Comparison of ENCODE assay signal across 16 cellular contexts in the genomic region with DNA sequence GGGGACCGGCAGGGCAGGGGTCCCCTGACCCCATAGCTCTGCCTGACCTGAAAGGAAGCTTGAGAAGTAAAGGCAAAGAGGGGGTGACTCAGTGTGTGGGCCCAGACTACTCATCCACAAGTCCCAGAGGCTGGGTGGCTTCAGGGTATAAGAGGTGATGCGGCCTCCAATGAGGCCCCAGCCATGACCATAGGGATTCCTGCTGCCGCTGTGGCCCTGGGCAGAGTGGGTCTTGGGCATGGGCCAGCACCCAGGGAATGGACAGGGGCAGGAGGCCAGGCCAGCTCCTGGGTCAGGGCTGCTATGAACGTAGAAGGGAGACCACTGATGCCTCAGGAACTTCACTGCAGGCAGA.
DNase-seq lines count a peak whose midpoint lies in the region; ATAC-seq and TF ChIP-seq lines count a peak whose summit lies in the region.
"Had no signal": no experiment of that assay in that cellular context is flagged by ENCODE, and none has a peak within 500 bp of the region (broad histone marks: within the 10 kb centered on the region; RNA-seq: fewer than 3 reads in every experiment).

No MANE protein-coding gene starts in this region.

- H3K4me2 ChIP-seq in neuronal stem cell (ENCODE audit: insufficient read depth, low read length, poor library complexity, severe bottlenecking) = no peak overlapping the region

- H3K27ac Mint-ChIP-seq in natural killer cell treated with Interleukin-12 subunit alpha and Interleukin-12 subunit beta and Interleukin-15 and Interleukin-18, amount 100 ng/mL, for 72 hours = no peak overlapping the region
- H3K27ac Mint-ChIP-seq in natural killer cell (no peak overlapping the region), mesothelial cell of epicardium (no peak overlapping the region)
- H3K27ac Mint-ChIP-seq: CD8-positive, alpha-beta T cell had no signal

- no CpG with 5 or more reads among the region's 4 CpGs for WGBS in neuronal stem cell (ENCODE audit: extremely low coverage in 2 of 2, insufficient read length in 2 of 2, insufficient replicate concordance in 1 of 2), 2 donors

- H2BK15ac ChIP-seq in neuronal stem cell (ENCODE audit: low read length) = no peak overlapping the region

- H4K91ac ChIP-seq in neuronal stem cell (ENCODE audit: low read depth, low read length, poor library complexity) = no peak overlapping the region

- POLR2A ChIA-PET in RWPE1 (lab: Yijun Ruan, JAX; ENCODE audit: low non-redundant PET) = no interaction called here

- H3K4ac ChIP-seq in neuronal stem cell (ENCODE audit: low read length) = no peak overlapping the region

- no peaks in the 10 kb centered on the region for H3K27me3 ChIP-seq in neuronal stem cell (ENCODE audit: control insufficient read depth in 3 of 3, insufficient read depth in 3 of 3, low read depth in 1 of 3, low read length in 3 of 3)
- H3K27me3 ChIP-seq: BE2C had no signal

- H3K9me3 Mint-ChIP-seq in natural killer cell treated with Interleukin-12 subunit alpha and Interleukin-12 subunit beta and Interleukin-15 and Interleukin-18, amount 100 ng/mL, for 72 hours = no peaks in the 10 kb centered on the region
- no peaks in the 10 kb centered on the region for H3K9me3 Mint-ChIP-seq in natural killer cell
- H3K9me3 Mint-ChIP-seq in mesothelial cell of epicardium = peaks cover 21% of the 10 kb centered on the region
- H3K9me3 Mint-ChIP-seq: CD8-positive, alpha-beta T cell had no signal

- H3K9me3 ChIP-seq in neuronal stem cell (replicated peaks in 1 of 2; ENCODE audit: control insufficient read depth in 2 of 2, insufficient read depth in 1 of 2, low read depth in 1 of 2, low read length in 2 of 2) = no peaks in the 10 kb centered on the region
- H3K9me3 ChIP-seq: BE2C had no signal

- CTCF ChIA-PET in RWPE1 (lab: Yijun Ruan, JAX) = interaction anchor here (1.5 kb wide), 1 partner anchor 12 kb away, joined by 3 read pairs; no protein-coding TSS in a partner anchor

- no peaks in the 10 kb centered on the region for H3K4me1 ChIP-seq in neuronal stem cell (ENCODE audit: control insufficient read depth in 2 of 2, insufficient read depth in 1 of 2, low read depth in 1 of 2, low read length in 2 of 2)
- H3K4me1 ChIP-seq: BE2C had no signal

- H4K8ac ChIP-seq in neuronal stem cell (ENCODE audit: low read depth, low read length) = no peak overlapping the region

- peak overlapping the region; percentile 46 for H3K18ac ChIP-seq in neuronal stem cell (ENCODE audit: low read length)

- no peak overlapping the region for H3K4me3 ChIP-seq in neuronal stem cell (ENCODE audit: low read length in 2 of 2)

- no peak for DNase-seq in natural killer cell treated with Interleukin-12 subunit alpha and Interleukin-12 subunit beta and Interleukin-15 and Interleukin-18, amount 100 ng/mL, for 72 hours (ENCODE audit: low spot score)
- DNase-seq in natural killer cell (no peak), RWPE1 (ENCODE audit: low spot score) (peak; percentile 53), neuronal stem cell (ENCODE audit: low spot score) (no peak), amygdala (lab: John Stamatoyannopoulos, UW) (no peak), mesothelial cell of epicardium (ENCODE audit: low spot score in 2 of 2, unreplicated experiment in 2 of 2) (no peak)
- no peak for DNase-seq in activated CD4-positive, CD25-positive, alpha-beta regulatory T cell treated with anti-CD3 and anti-CD28 coated beads, Interleukin-2, amount 50 U/mL, for 72 hours
- DNase-seq: 8988T; CD8-positive, alpha-beta T cell; Karpas-422; NCI-H1105; NCI-H1694 treated with DMSO at 0.1 percent for 48 hours; NCI-H526; OCI-M1 had no signal

- no peaks in the 10 kb centered on the region for H3K36me3 Mint-ChIP-seq in natural killer cell treated with Interleukin-12 subunit alpha and Interleukin-12 subunit beta and Interleukin-15 and Interleukin-18, amount 100 ng/mL, for 72 hours
- H3K36me3 Mint-ChIP-seq in natural killer cell = no peaks in the 10 kb centered on the region
- no peaks in the 10 kb centered on the region for H3K36me3 Mint-ChIP-seq in mesothelial cell of epicardium
- H3K36me3 Mint-ChIP-seq: CD8-positive, alpha-beta T cell had no signal

- TF ChIP-seq CTCF in natural killer cell (IDR thresholded peaks at IDR 0.05) (no peak), RWPE1 (conservative IDR thresholded peaks at IDR 0.05; ENCODE audit: low read depth) (no peak), mesothelial cell of epicardium (IDR thresholded peaks at IDR 0.05; ENCODE audit: unreplicated experiment) (no peak)

- H3K36me3 ChIP-seq in neuronal stem cell (replicated peaks in 1 of 2; ENCODE audit: control insufficient read depth in 2 of 2, insufficient read depth in 2 of 2, low read length in 2 of 2) = no peaks in the 10 kb centered on the region
- H3K36me3 ChIP-seq: BE2C had no signal

- no peak overlapping the region for H2AFZ ChIP-seq in neuronal stem cell (ENCODE audit: low read length)

- H2BK120ac ChIP-seq in neuronal stem cell (ENCODE audit: low read depth, low read length) = no peak overlapping the region

- no peak overlapping the region for H3K27ac ChIP-seq in RWPE1
- H3K27ac ChIP-seq in neuronal stem cell (replicated peaks; ENCODE audit: low read length) = no peak overlapping the region

- H3K27me3 Mint-ChIP-seq in natural killer cell treated with Interleukin-12 subunit alpha and Interleukin-12 subunit beta and Interleukin-15 and Interleukin-18, amount 100 ng/mL, for 72 hours = no peaks in the 10 kb centered on the region
- no peaks in the 10 kb centered on the region for H3K27me3 Mint-ChIP-seq in natural killer cell (ENCODE audit: low read depth in 2 of 2)
- H3K27me3 Mint-ChIP-seq in mesothelial cell of epicardium (ENCODE audit: low read depth) = peaks cover 10% of the 10 kb centered on the region

- no peak overlapping the region for H3K14ac ChIP-seq in neuronal stem cell (ENCODE audit: low read length)

- H3K23ac ChIP-seq in neuronal stem cell (ENCODE audit: low read depth, low read length, poor library complexity) = no peak overlapping the region

- H2BK5ac ChIP-seq in neuronal stem cell (ENCODE audit: low read length) = peak overlapping the region; percentile 30

- H3K4me1 Mint-ChIP-seq in natural killer cell treated with Interleukin-12 subunit alpha and Interleukin-12 subunit beta and Interleukin-15 and Interleukin-18, amount 100 ng/mL, for 72 hours (ENCODE audit: low read depth in 2 of 2) = no peaks in the 10 kb centered on the region
- H3K4me1 Mint-ChIP-seq in natural killer cell (no peaks in the 10 kb centered on the region), mesothelial cell of epicardium (no peaks in the 10 kb centered on the region)

- ATAC-seq in natural killer cell treated with Interleukin-12 subunit alpha and Interleukin-12 subunit beta and Interleukin-15 and Interleukin-18, amount 100 ng/mL, for 72 hours = peak; percentile 4 to 61
- no peak for ATAC-seq in natural killer cell
- no peak for ATAC-seq in HG03025 (IDR thresholded peaks at IDR 0.05; ENCODE audit: low FRiP score, unreplicated experiment)
- ATAC-seq: CD8-positive, alpha-beta T cell had no signal

- H3K9ac ChIP-seq in neuronal stem cell (ENCODE audit: low read depth, low read length, poor library complexity) = no peak overlapping the region

- peak overlapping the region; percentile 69 for H2BK12ac ChIP-seq in neuronal stem cell (ENCODE audit: low read length)

- H3K79me1 ChIP-seq in neuronal stem cell (ENCODE audit: low read depth, low read length) = no peaks in the 10 kb centered on the region

- no peak overlapping the region for H2AK5ac ChIP-seq in neuronal stem cell (ENCODE audit: low read depth, low read length)

- no peak overlapping the region for H3K4me3 Mint-ChIP-seq in natural killer cell treated with Interleukin-12 subunit alpha and Interleukin-12 subunit beta and Interleukin-15 and Interleukin-18, amount 100 ng/mL, for 72 hours
- no peak overlapping the region for H3K4me3 Mint-ChIP-seq in natural killer cell
- H3K4me3 Mint-ChIP-seq in mesothelial cell of epicardium = no peak overlapping the region
- H3K4me3 Mint-ChIP-seq: CD8-positive, alpha-beta T cell had no signal

- intact Hi-C loops in natural killer cell (cut with micrococcal nuclease) = no loop called here

Comparison
In these comparisons a context has a peak if more than half of its experiments do, and no peak if none do; other contexts are left out.
1. ATAC-seq: peak in natural killer cell treated with Interleukin-12 subunit alpha and Interleukin-12 subunit beta and Interleukin-15 and Interleukin-18, amount 100 ng/mL, for 72 hours (2 of 2); none in natural killer cell (0 of 3) and HG03025 (single experiment).